26 cellular contexts compared by ENCODE assay signal in genomic region chrX:103415068-103415467, GRCh38. TPM values are rescaled to one million over a fixed set of nuclear protein-coding genes. Genes with fewer than 3 reads are reported as not detected.
A peak's percentile ranks its signal among the peaks of the same experiment; 100 is the strongest.
DNase-seq lines count a peak whose midpoint lies in the region; ATAC-seq, FAIRE-seq and TF ChIP-seq lines count a peak whose summit lies in the region.
"Had no signal": no experiment of that assay in that cellular context is flagged by ENCODE, and none has a peak within 500 bp of the region (broad histone marks: within the 10 kb centered on the region; RNA-seq: fewer than 3 reads in every experiment).

No MANE protein-coding gene starts in this region.

- peak overlapping the region; percentile 74 for H2AFZ ChIP-seq in IMR-90 (replicated peaks; ENCODE audit: low read length, poor library complexity)
- H2AFZ ChIP-seq: GM23248, PC-9 had no signal

- no peak overlapping the region for H4K91ac ChIP-seq in IMR-90 (ENCODE audit: insufficient read depth, low read depth, low read length)

- H4K8ac ChIP-seq in IMR-90 (ENCODE audit: low read depth in 2 of 2, low read length in 2 of 2), result peak overlapping the region in 1 of 2 experiments; percentile 30; a peak in 1 of 4 replicates

- no peak for DNase-seq in activated naive CD8-positive, alpha-beta T cell treated with anti-CD3 and anti-CD28 coated beads, Interleukin-2, amount 50 U/mL, for 24 hours
- DNase-seq in activated naive CD8-positive, alpha-beta T cell treated with anti-CD3 and anti-CD28 coated beads for 36 hours, result no peak
- DNase-seq in IMR-90 (peak; percentile 28), superior temporal gyrus (ENCODE audit: extremely low spot score) (peak; percentile 16), hepatic stellate cell (ENCODE audit: low spot score) (no peak), SHP77 (lab: John Stamatoyannopoulos, UW) (no peak)
- DNase-seq in activated T-cell treated with anti-CD3 and anti-CD28 coated beads, Interleukin-2, amount 50 U/mL, for 4 hours, result no peak
- DNase-seq: CD8-positive, alpha-beta memory T cell; GM23248; H7; NCI-H1048; NCI-H1417; NCI-H1694; NCI-H2029 treated with DMSO at 0.1 percent for 48 hours; NCI-H2227 treated with DMSO at 0.1 percent for 48 hours; NCI-H526 treated with DMSO at 0.1 percent for 48 hours; PC-9 had no signal

- H3K9me3 ChIP-seq in IMR-90 (ENCODE audit: control insufficient read depth, insufficient read depth, low read length), result no peaks in the 10 kb centered on the region
- H3K9me3 ChIP-seq: A549, SJSA1 had no signal

- no peak overlapping the region for H2BK15ac ChIP-seq in IMR-90 (ENCODE audit: low read depth, low read length)

- H3K23ac ChIP-seq in IMR-90 (ENCODE audit: low read depth, low read length), result no peak overlapping the region

- 0 out of 2 replicates have a peak overlapping the region, but pooled peaks have one; percentile 24 for H3K18ac ChIP-seq in IMR-90 (ENCODE audit: low read depth, low read length)

- no peak overlapping the region for H3K4me3 Mint-ChIP-seq in activated naive CD8-positive, alpha-beta T cell treated with anti-CD3 and anti-CD28 coated beads, Interleukin-2, amount 50 U/mL, for 24 hours
- no peak overlapping the region for H3K4me3 Mint-ChIP-seq in activated naive CD8-positive, alpha-beta T cell treated with anti-CD3 and anti-CD28 coated beads for 36 hours
- H3K4me3 Mint-ChIP-seq in activated T-cell treated with anti-CD3 and anti-CD28 coated beads, Interleukin-2, amount 50 U/mL, for 4 hours, result no peak overlapping the region
- H3K4me3 Mint-ChIP-seq: B cell; CD8-positive, alpha-beta memory T cell; IgD-negative memory B cell had no signal

- no peaks in the 10 kb centered on the region for H3K36me3 Mint-ChIP-seq in activated naive CD8-positive, alpha-beta T cell treated with anti-CD3 and anti-CD28 coated beads, Interleukin-2, amount 50 U/mL, for 24 hours (ENCODE audit: low read depth)
- H3K36me3 Mint-ChIP-seq in activated naive CD8-positive, alpha-beta T cell treated with anti-CD3 and anti-CD28 coated beads for 36 hours, result peaks cover 2% of the 10 kb centered on the region
- H3K36me3 Mint-ChIP-seq in activated T-cell treated with anti-CD3 and anti-CD28 coated beads, Interleukin-2, amount 50 U/mL, for 4 hours (ENCODE audit: insufficient read depth), result no peaks in the 10 kb centered on the region
- H3K36me3 Mint-ChIP-seq: CD8-positive, alpha-beta memory T cell; IgD-negative memory B cell had no signal

- H3K9ac ChIP-seq in IMR-90 (ENCODE audit: low read depth, low read length), result no peak overlapping the region
- H3K9ac ChIP-seq: GM23248, KMS-11 had no signal

- peaks cover 7% of the 10 kb centered on the region for H3K4me1 Mint-ChIP-seq in activated naive CD8-positive, alpha-beta T cell treated with anti-CD3 and anti-CD28 coated beads, Interleukin-2, amount 50 U/mL, for 24 hours
- H3K4me1 Mint-ChIP-seq in activated naive CD8-positive, alpha-beta T cell treated with anti-CD3 and anti-CD28 coated beads for 36 hours, result peaks cover 8% of the 10 kb centered on the region
- H3K4me1 Mint-ChIP-seq in activated T-cell treated with anti-CD3 and anti-CD28 coated beads, Interleukin-2, amount 50 U/mL, for 4 hours (ENCODE audit: low read depth), result peaks cover 7% of the 10 kb centered on the region
- H3K4me1 Mint-ChIP-seq: B cell; CD8-positive, alpha-beta memory T cell; IgD-negative memory B cell had no signal

- TF ChIP-seq CTCF in IMR-90 (conservative IDR thresholded peaks at IDR 0.05; ENCODE audit: low read depth, low read length), result no peak

- no CpG with 5 or more reads among the region's 6 CpGs for WGBS in IMR-90 (ENCODE audit: extremely low coverage in 2 of 2, insufficient read length in 1 of 2), 2 experiments

- peak overlapping the region; percentile 57 for H2BK5ac ChIP-seq in IMR-90 (ENCODE audit: low read depth, low read length, poor library complexity, severe bottlenecking)

- in situ Hi-C loops in IMR-90 (cut with MboI; ENCODE audit: low sequenced_read_pairs), result no loop called here

- H2AK5ac ChIP-seq in IMR-90 (ENCODE audit: low read depth, low read length), result no peak overlapping the region

- H4K5ac ChIP-seq in IMR-90 (ENCODE audit: low read depth, low read length), result 0 out of 2 replicates have a peak overlapping the region, but pooled peaks have one; percentile 54

- no peak overlapping the region for H3K27ac ChIP-seq in IMR-90 (ENCODE audit: insufficient read depth, low read length)
- H3K27ac ChIP-seq: A549, C4-2B, GM23248, KMS-11, PC-9, SJSA1 had no signal

- no peak for TF ChIP-seq POLR2A in IMR-90 (IDR thresholded peaks at IDR 0.05; ENCODE audit: low read depth, low read length)

- no peak overlapping the region for H2AK9ac ChIP-seq in IMR-90 (replicated peaks; ENCODE audit: low read depth, low read length, poor library complexity)

- no peak overlapping the region for H2BK20ac ChIP-seq in IMR-90 (ENCODE audit: low read depth, low read length)

- CTCF ChIA-PET in IMR-90 (lab: Yijun Ruan, JAX), result no interaction called here

- intact Hi-C loops in IMR-90 (cut with micrococcal nuclease), result no loop called here

- H3K79me1 ChIP-seq in IMR-90 (ENCODE audit: low read depth in 1 of 2, low read length in 2 of 2), result peaks cover 0 to 3% of the 10 kb centered on the region in 2 experiments; a peak in 1 of 4 replicates

- POLR2A ChIA-PET in IMR-90 (lab: Charles Lee; ENCODE audit: unreplicated experiment), result no interaction called here

- H3K27ac Mint-ChIP-seq in activated naive CD8-positive, alpha-beta T cell treated with anti-CD3 and anti-CD28 coated beads, Interleukin-2, amount 50 U/mL, for 24 hours, result no peak overlapping the region
- H3K27ac Mint-ChIP-seq in activated naive CD8-positive, alpha-beta T cell treated with anti-CD3 and anti-CD28 coated beads for 36 hours, result no peak overlapping the region
- H3K27ac Mint-ChIP-seq: B cell; CD8-positive, alpha-beta memory T cell; IgD-negative memory B cell had no signal

- peaks cover 4% of the 10 kb centered on the region for H3K4me1 ChIP-seq in IMR-90 (ENCODE audit: control insufficient read depth, insufficient read depth, low read length)
- H3K4me1 ChIP-seq: A549, SJSA1 had no signal

- no peaks in the 10 kb centered on the region for H3K9me3 Mint-ChIP-seq in activated naive CD8-positive, alpha-beta T cell treated with anti-CD3 and anti-CD28 coated beads, Interleukin-2, amount 50 U/mL, for 24 hours
- no peaks in the 10 kb centered on the region for H3K9me3 Mint-ChIP-seq in activated naive CD8-positive, alpha-beta T cell treated with anti-CD3 and anti-CD28 coated beads for 36 hours
- H3K9me3 Mint-ChIP-seq in activated T-cell treated with anti-CD3 and anti-CD28 coated beads, Interleukin-2, amount 50 U/mL, for 4 hours, result no peaks in the 10 kb centered on the region
- H3K9me3 Mint-ChIP-seq: IgD-negative memory B cell had no signal

- ATAC-seq in activated naive CD8-positive, alpha-beta T cell treated with anti-CD3 and anti-CD28 coated beads, Interleukin-2, amount 50 U/mL, for 24 hours, result peak; percentile 20
- ATAC-seq in IMR-90 (ENCODE audit: low read depth), result no peak; the same call in 1 of the 2 replicates
- no peak for ATAC-seq in activated T-cell treated with anti-CD3 and anti-CD28 coated beads, Interleukin-2, amount 50 U/mL, for 4 hours
- ATAC-seq: A549, Right ventricle myocardium inferior had no signal

- no peak overlapping the region for H3K4me3 ChIP-seq in IMR-90 (ENCODE audit: insufficient read depth, low read depth, low read length)
- H3K4me3 ChIP-seq: A549, GM23248, PC-9, SJSA1 had no signal

- FAIRE-seq in colon (lab: Jason Lieb, UNC), result peak; percentile 38
- FAIRE-seq: A549, GM18507 had no signal

- H3K9me1 ChIP-seq in IMR-90 (ENCODE audit: insufficient read depth, low read length), result no peaks in the 10 kb centered on the region

- H3K4ac ChIP-seq in IMR-90 (ENCODE audit: low read depth, low read length), result no peak overlapping the region

- no peak for TF ChIP-seq RAD21 in IMR-90 (IDR thresholded peaks at IDR 0.05; ENCODE audit: low read length)

- peak overlapping the region; percentile 63; the same call in 1 of the 2 replicates for H3K4me2 ChIP-seq in IMR-90 (ENCODE audit: low read depth, low read length)
- H3K4me2 ChIP-seq: A549, KMS-11, PC-9 had no signal

- no peaks in the 10 kb centered on the region for H3K36me3 ChIP-seq in IMR-90 (ENCODE audit: control insufficient read depth, insufficient read depth, low read length)
- H3K36me3 ChIP-seq: SJSA1 had no signal

- dilution Hi-C loops in IMR-90 (cut with HindIII; ENCODE audit: low sequenced_read_pairs, unreplicated experiment), result no loop called here

- H3K14ac ChIP-seq in IMR-90 (replicated peaks; ENCODE audit: low read depth, low read length), result 0 out of 2 replicates have a peak overlapping the region, but pooled peaks have one; percentile 24

- no peaks in the 10 kb centered on the region for H3K27me3 Mint-ChIP-seq in activated naive CD8-positive, alpha-beta T cell treated with anti-CD3 and anti-CD28 coated beads, Interleukin-2, amount 50 U/mL, for 24 hours
- peaks cover 7% of the 10 kb centered on the region for H3K27me3 Mint-ChIP-seq in activated naive CD8-positive, alpha-beta T cell treated with anti-CD3 and anti-CD28 coated beads for 36 hours
- no peaks in the 10 kb centered on the region for H3K27me3 Mint-ChIP-seq in activated T-cell treated with anti-CD3 and anti-CD28 coated beads, Interleukin-2, amount 50 U/mL, for 4 hours (ENCODE audit: low read depth)
- H3K27me3 Mint-ChIP-seq: B cell had no signal

- BruUV-seq in IMR-90 (replicated peaks; lab: Mats Ljungman, UMichigan), result no TSS peak

- 0 out of 2 replicates have a peak overlapping the region, but pooled peaks have one; percentile 28 for H2BK120ac ChIP-seq in IMR-90 (ENCODE audit: low read depth, low read length)

- H4K20me1 ChIP-seq in IMR-90 (ENCODE audit: insufficient read depth, low read length), result no peaks in the 10 kb centered on the region; the same call in 1 of the 2 replicates

- no peak overlapping the region for H3K56ac ChIP-seq in IMR-90 (ENCODE audit: extremely low read depth, insufficient read depth, low read length)

- H3K27me3 ChIP-seq in IMR-90 (ENCODE audit: control insufficient read depth, insufficient read depth, low read length), result no peaks in the 10 kb centered on the region
- H3K27me3 ChIP-seq: SJSA1 had no signal

TF ChIP-seq in IMR-90, 13 proteins besides CTCF, POLR2A, EP300 and RAD21 (continues in another document):
- TF ChIP-seq FOS (IDR thresholded peaks at IDR 0.05; ENCODE audit: low read depth, low read length), result no peak

RNA-seq across cellular contexts. Expression of gene BEX3, which starts 38.7 kb away (rescaled TPM):
- 10 to 100 TPM; 31.4 to 31.7 TPM for total RNA-seq in activated naive CD8-positive, alpha-beta T cell treated with anti-CD3 and anti-CD28 coated beads for 36 hours
- 114 and 332 TPM in 2 replicates for total RNA-seq in IMR-90 (2012; rRNA removed)
- 408 and 409 TPM in 2 replicates for polyA plus RNA-seq in IMR-90 (2012; rRNA removed)
- polyA plus RNA-seq in IMR-90 (2012; cell fraction: cytosol; rRNA removed), result 256 and 272 TPM in 2 replicates
- polyA plus RNA-seq in IMR-90 (2012; cell fraction: nucleus; rRNA removed; ENCODE audit: low replicate concordance), result 51.3 and 191 TPM in 2 replicates
- total RNA-seq in activated T-cell treated with anti-CD3 and anti-CD28 coated beads, Interleukin-2, amount 50 U/mL, for 4 hours, result 1 to 10 TPM; 6.8 to 9.1 (median 7.6) TPM

RNA-seq across cellular contexts. Expression of gene TCEAL9, which starts 58.8 kb away (rescaled TPM):
- total RNA-seq in activated naive CD8-positive, alpha-beta T cell treated with anti-CD3 and anti-CD28 coated beads for 36 hours, result 10 to 100 TPM in 1 of 2 experiments, 1 to 10 TPM in 1; 9.6 to 10.4 TPM
- 20.3 and 94.4 TPM in 2 replicates for total RNA-seq in IMR-90 (2012; rRNA removed)
- 88.8 and 111 TPM in 2 replicates for polyA plus RNA-seq in IMR-90 (2012; rRNA removed)
- polyA plus RNA-seq in IMR-90 (2012; cell fraction: cytosol; rRNA removed), result 7.4 and 10.4 TPM in 2 replicates
- 13.1 and 58.1 TPM in 2 replicates for polyA plus RNA-seq in IMR-90 (2012; cell fraction: nucleus; rRNA removed; ENCODE audit: low replicate concordance)
- 1 to 10 TPM; 1.3 to 2.6 (median 1.8) TPM for total RNA-seq in activated T-cell treated with anti-CD3 and anti-CD28 coated beads, Interleukin-2, amount 50 U/mL, for 4 hours

Comparison
In these comparisons a context has a peak if more than half of its experiments do, and no peak if none do; other contexts are left out.
1. DNase-seq: peak in IMR-90 (single experiment) and superior temporal gyrus (single experiment); none in activated naive CD8-positive, alpha-beta T cell treated with anti-CD3 and anti-CD28 coated beads, Interleukin-2, amount 50 U/mL, for 24 hours (single experiment), activated naive CD8-positive, alpha-beta T cell treated with anti-CD3 and anti-CD28 coated beads for 36 hours (single experiment), hepatic stellate cell (single experiment), activated T-cell treated with anti-CD3 and anti-CD28 coated beads, Interleukin-2, amount 50 U/mL, for 4 hours (single experiment) and SHP77 (0 of 2).